Comparison of ENCODE assay signal across 8 cellular contexts in genomic region chr10:28179490-28180099, GRCh38.
DNase-seq lines count a peak whose midpoint lies in the region; ATAC-seq and TF ChIP-seq lines count a peak whose summit lies in the region.

No MANE protein-coding gene starts in this region.

- no peak for TF ChIP-seq EP300 in stomach (IDR thresholded peaks at IDR 0.05)

- H3K4me1 Mint-ChIP-seq in MCF 10A (ENCODE audit: insufficient read depth, unreplicated experiment), result peaks cover 17% of the 10 kb centered on the region

- intact Hi-C loops in MCF 10A (cut with micrococcal nuclease) (loop anchor here (1.0 to 5.0 kb wide), 9 partner anchors 63 to 809 kb away; no protein-coding TSS in a partner anchor), stomach (cut with DNase I; ENCODE audit: low total_unique reads) (loop anchor here (5.0 kb wide), 1 partner anchor 437 kb away; no protein-coding TSS in a partner anchor)

- TF ChIP-seq CTCF in GM12864 (IDR thresholded peaks at IDR 0.05; ENCODE audit: low read depth, low read length, missing control alignments) (peak; percentile 55), MCF 10A (IDR thresholded peaks at IDR 0.05; ENCODE audit: unreplicated experiment) (peak; percentile 64), stomach (IDR thresholded peaks at IDR 0.05) (peak in 5 of 7 experiments; percentile 41 to 81 (median 59))

- BruUV-seq in MCF 10A (replicated peaks; lab: Mats Ljungman, UMichigan), result no TSS peak

- no peaks in the 10 kb centered on the region for H3K27me3 ChIP-seq in stomach

- no peaks in the 10 kb centered on the region for H3K9me3 ChIP-seq in stomach

- peak; percentile 73 for ATAC-seq in HG03175 (IDR thresholded peaks at IDR 0.05; ENCODE audit: unreplicated experiment)
- no peak for ATAC-seq in HG02678 (IDR thresholded peaks at IDR 0.05; ENCODE audit: unreplicated experiment)

- no peak overlapping the region for H3K27ac ChIP-seq in stomach

- H3K4me3 Mint-ChIP-seq in MCF 10A (ENCODE audit: unreplicated experiment), result peak overlapping the region; percentile 50

- POLR2A ChIA-PET in MCF 10A (lab: Yijun Ruan, JAX), result interaction anchor here (0.7 kb wide), 1 partner anchor 76 kb away, joined by 3 read pairs; no protein-coding TSS in a partner anchor

- no peak for TF ChIP-seq POLR2A in stomach (IDR thresholded peaks at IDR 0.05)

- H3K4me3 ChIP-seq in GM12864 (ENCODE audit: low read depth, low read length), result no peak overlapping the region
- no peak overlapping the region for H3K4me3 ChIP-seq in stomach

- WGBS in stomach, 5 donors, result 1 to 3% (median 3%) methylated on average over 2 of the region's 2 CpGs

- H3K4me1 ChIP-seq in stomach, result peaks cover 0 to 25% (median 16%) of the 10 kb centered on the region in 4 donors

- H3K9me3 Mint-ChIP-seq in MCF 10A (ENCODE audit: unreplicated experiment), result no peaks in the 10 kb centered on the region

- no peaks in the 10 kb centered on the region for H3K27me3 Mint-ChIP-seq in MCF 10A (ENCODE audit: insufficient read depth, unreplicated experiment)

- H3K27ac Mint-ChIP-seq in MCF 10A (ENCODE audit: low read depth, unreplicated experiment), result peak overlapping the region; percentile 73

- CTCF ChIA-PET in MCF 10A (lab: Yijun Ruan, JAX), result interaction anchor here (0.6 to 2.7 kb wide), 7 partner anchors 11 to 623 kb away, joined by 3 to 11 read pairs (median 4); no protein-coding TSS in a partner anchor

- H3K36me3 Mint-ChIP-seq in MCF 10A (ENCODE audit: insufficient read depth, unreplicated experiment), result no peaks in the 10 kb centered on the region

- H3K36me3 ChIP-seq in stomach, result no peaks in the 10 kb centered on the region

- DNase-seq in AML-193 (lab: John Stamatoyannopoulos, UW) (peak; percentile 15 to 23), GM12864 (ENCODE audit: low read depth) (no peak), OCI-M1 (lab: John Stamatoyannopoulos, UW) (peak; percentile 87), MCF 10A (ENCODE audit: unreplicated experiment) (peak; percentile 72), iris pigment epithelial cell (ENCODE audit: low read depth) (peak; percentile 59), stomach (no peak)

Comparison
In these comparisons a context has a peak if more than half of its experiments do, and no peak if none do; other contexts are left out.
1. DNase-seq: peak in AML-193 (2 of 2), OCI-M1 (single experiment), MCF 10A (single experiment) and iris pigment epithelial cell (single experiment); none in GM12864 (single experiment) and stomach (single experiment).
2. Peak in every context shown above with its lines, with median percentiles within 50 percentile points of each other: CTCF ChIP-seq.